Comparison of ENCODE assay signal across 9 cellular contexts in genomic region chr12:3313655-3314305, GRCh38.
DNase-seq lines count a peak whose midpoint lies in the region; ATAC-seq and TF ChIP-seq lines count a peak whose summit lies in the region.
"Had no signal": no experiment of that assay in that cellular context is flagged by ENCODE, and none has a peak within 500 bp of the region (broad histone marks: within the 10 kb centered on the region; RNA-seq: fewer than 3 reads in every experiment).

No MANE protein-coding gene starts in this region.

- no peak overlapping the region for H3K4me3 ChIP-seq in Jurkat, Clone E6-1 (ENCODE audit: low read length)
- no peak overlapping the region for H3K4me3 ChIP-seq in tibial nerve
- H3K4me3 ChIP-seq: skin epidermis had no signal

- H3K9me3 ChIP-seq in tibial nerve = no peaks in the 10 kb centered on the region

- DNase-seq in activated CD4-positive, alpha-beta T cell treated with anti-CD3 and anti-CD28 coated beads, Interleukin-2, amount 10 ng/mL, durations not matched to agents 24 days and 14 days = peak; percentile 63
- no peak for DNase-seq in activated CD4-positive, alpha-beta T cell treated with anti-CD3 and anti-CD28 coated beads for 4 hours
- DNase-seq in Jurkat, Clone E6-1 (ENCODE audit: low read depth, low spot score) = peak; percentile 21
- DNase-seq in left ventricle myocardium superior = peak; percentile 60
- no peak for DNase-seq in tibial nerve (ENCODE audit: low spot score in 2 of 2)
- no peak for DNase-seq in ureter (ENCODE audit: low spot score)

- no peaks in the 10 kb centered on the region for H3K36me3 Mint-ChIP-seq in activated CD4-positive, alpha-beta T cell treated with anti-CD3 and anti-CD28 coated beads, Interleukin-2, amount 10 ng/mL, durations not matched to agents 24 days and 14 days (ENCODE audit: low read depth)

- no peaks in the 10 kb centered on the region for H3K9me3 Mint-ChIP-seq in activated CD4-positive, alpha-beta T cell treated with anti-CD3 and anti-CD28 coated beads, Interleukin-2, amount 10 ng/mL, durations not matched to agents 24 days and 14 days

- no peak overlapping the region for H3K27ac Mint-ChIP-seq in activated CD4-positive, alpha-beta T cell treated with anti-CD3 and anti-CD28 coated beads, Interleukin-2, amount 10 ng/mL, durations not matched to agents 24 days and 14 days

- H3K4me1 Mint-ChIP-seq in activated CD4-positive, alpha-beta T cell treated with anti-CD3 and anti-CD28 coated beads, Interleukin-2, amount 10 ng/mL, durations not matched to agents 24 days and 14 days = no peaks in the 10 kb centered on the region

- intact Hi-C loops in activated CD4-positive, alpha-beta T cell treated with anti-CD3 and anti-CD28 coated beads, Interleukin-2, amount 10 ng/mL, durations not matched to agents 24 days and 14 days (cut with micrococcal nuclease) = no loop called here
- intact Hi-C loops in left ventricle myocardium superior (cut with micrococcal nuclease) = no loop called here

- no peaks in the 10 kb centered on the region for H3K36me3 ChIP-seq in tibial nerve

- TF ChIP-seq EP300 in tibial nerve (IDR thresholded peaks at IDR 0.05) = no peak

- no peak overlapping the region for H3K4me3 Mint-ChIP-seq in activated CD4-positive, alpha-beta T cell treated with anti-CD3 and anti-CD28 coated beads, Interleukin-2, amount 10 ng/mL, durations not matched to agents 24 days and 14 days

- H3K27me3 Mint-ChIP-seq in activated CD4-positive, alpha-beta T cell treated with anti-CD3 and anti-CD28 coated beads, Interleukin-2, amount 10 ng/mL, durations not matched to agents 24 days and 14 days = peaks cover 2% of the 10 kb centered on the region

- WGBS in tibial nerve, 2 donors = 35 to 36% methylated on average over 7 of the region's 8 CpGs

- no peak for TF ChIP-seq POLR2A in tibial nerve (IDR thresholded peaks at IDR 0.05)

- peaks cover 0 to 36% (median 4%) of the 10 kb centered on the region in 4 donors for H3K4me1 ChIP-seq in tibial nerve

- H3K27me3 ChIP-seq in tibial nerve = peaks cover 0 to under 1% of the 10 kb centered on the region in 2 donors

- H3K27ac ChIP-seq in VCaP = peak overlapping the region; percentile 86
- H3K27ac ChIP-seq in tibial nerve = no peak overlapping the region
- H3K27ac ChIP-seq: skin epidermis had no signal

- ATAC-seq in left ventricle myocardium superior = peak; percentile 34
- no peak for ATAC-seq in GM21360 (IDR thresholded peaks at IDR 0.05; ENCODE audit: unreplicated experiment)

- TF ChIP-seq CTCF in VCaP (conservative IDR thresholded peaks at IDR 0.05) = peak; percentile 78
- peak in 3 of 5 experiments; percentile 11 to 38 (median 18) for TF ChIP-seq CTCF in tibial nerve (IDR thresholded peaks at IDR 0.05)

Comparison
In these comparisons a context has a peak if more than half of its experiments do, and no peak if none do; other contexts are left out.
1. DNase-seq: peak in activated CD4-positive, alpha-beta T cell treated with anti-CD3 and anti-CD28 coated beads, Interleukin-2, amount 10 ng/mL, durations not matched to agents 24 days and 14 days (single experiment), Jurkat, Clone E6-1 (single experiment) and left ventricle myocardium superior (single experiment); none in activated CD4-positive, alpha-beta T cell treated with anti-CD3 and anti-CD28 coated beads for 4 hours (0 of 2), tibial nerve (0 of 2) and ureter (single experiment).